ENCODE assay signal across 33 cellular contexts in genomic region chr11:134374891-134375550, GRCh38. TPM values are rescaled to one million over a fixed set of nuclear protein-coding genes. Genes with fewer than 3 reads are reported as not detected.
"Had no signal": no experiment of that assay in that cellular context is flagged by ENCODE, and none has a peak within 500 bp of the region (broad histone marks: within the 10 kb centered on the region; RNA-seq: fewer than 3 reads in every experiment).

No MANE protein-coding gene starts in this region.

- H3K4me1 ChIP-seq: body of pancreas, breast epithelium, Peyer's patch, SJSA1 had no signal

- H3K9ac ChIP-seq: SK-N-SH had no signal

- H3K27ac Mint-ChIP-seq: activated CD4-positive, alpha-beta T cell treated with anti-CD3 and anti-CD28 coated beads, Interleukin-2, amount 10 ng/mL, durations not matched to agents 24 days and 14 days; activated CD8-positive, alpha-beta T cell treated with anti-CD3 and anti-CD28 coated beads for 36 hours; activated naive CD4-positive, alpha-beta T cell treated with anti-CD3 and anti-CD28 coated beads, Interleukin-2, amount 50 U/mL, for 24 hours; activated naive CD8-positive, alpha-beta T cell treated with anti-CD3 and anti-CD28 coated beads, Interleukin-2, amount 10 ng/mL, durations not matched to agents 7 days and 5 days; activated T-cell treated with anti-CD3 and anti-CD28 coated beads, Interleukin-2, amount 50 U/mL, for 72 hours; activated T-helper 17 cell treated with anti-CD3 and anti-CD28 coated beads, Interleukin-2, amount 50 U/mL, for 72 hours; T-helper 1 cell treated with Interleukin-12 subunit alpha and Interleukin-12 subunit beta and Interleukin-4 antibody, amounts not matched to agents 30 μg/mL and 1 μg/mL, for 36 hours; T-helper 2 cell treated with Interferon-gamma antibody and Interleukin-4, amounts not matched to agents 5 μg/mL and 100 μg/mL, for 36 hours had no signal

- H3K27me3 ChIP-seq: body of pancreas, breast epithelium, Peyer's patch, SJSA1 had no signal

- DNase-seq: activated CD4-positive, alpha-beta T cell treated with anti-CD3 and anti-CD28 coated beads, Interleukin-2, amount 10 ng/mL, durations not matched to agents 24 days and 14 days; activated CD4-positive, alpha-beta T cell treated with anti-CD3 and anti-CD28 coated beads, Interleukin-2, amount 50 U/mL, for 4 hours; activated CD8-positive, alpha-beta T cell treated with anti-CD3 and anti-CD28 coated beads for 36 hours; activated gamma-delta T cell; activated naive CD4-positive, alpha-beta T cell treated with Interleukin-2 at 50 U/mL for 16 hours; activated naive CD8-positive, alpha-beta T cell treated with anti-CD3 and anti-CD28 coated beads, Interleukin-2, amount 10 ng/mL, durations not matched to agents 7 days and 5 days; activated T-cell treated with anti-CD3 and anti-CD28 coated beads, Interleukin-2, amount 50 U/mL, for 1 hour; activated T-cell treated with anti-CD3 and anti-CD28 coated beads, Interleukin-2, amount 50 U/mL, for 72 hours; amygdala; body of pancreas; Karpas-422; KBM-7; NCI-H1105; NCI-H1417 treated with DMSO at 0.1 percent for 48 hours; NCI-H1694; NCI-H1930; NCI-H2081 treated with DMSO at 0.1 percent for 48 hours; NCI-H226; NCI-H446 treated with DMSO at 0.1 percent for 48 hours; NCI-H524; Peyer's patch; SHP77 treated with DMSO at 0.1 percent for 48 hours; SK-N-SH had no signal

- H3K36me3 Mint-ChIP-seq: activated naive CD4-positive, alpha-beta T cell treated with anti-CD3 and anti-CD28 coated beads, Interleukin-2, amount 50 U/mL, for 24 hours; activated naive CD8-positive, alpha-beta T cell treated with anti-CD3 and anti-CD28 coated beads, Interleukin-2, amount 10 ng/mL, durations not matched to agents 7 days and 5 days had no signal

- ATAC-seq: activated CD8-positive, alpha-beta T cell treated with anti-CD3 and anti-CD28 coated beads for 36 hours; activated T-cell treated with anti-CD3 and anti-CD28 coated beads, Interleukin-2, amount 50 U/mL, for 72 hours; activated T-helper 17 cell treated with anti-CD3 and anti-CD28 coated beads, Interleukin-2, amount 50 U/mL, for 72 hours; body of pancreas had no signal

- H3K9me3 ChIP-seq: body of pancreas, breast epithelium, Peyer's patch, SJSA1, SK-N-SH had no signal

- H3K36me3 ChIP-seq: breast epithelium, Peyer's patch, SJSA1 had no signal

- H3K27ac ChIP-seq: body of pancreas, breast epithelium, Peyer's patch, RWPE1, SJSA1 had no signal

- H3K4me3 Mint-ChIP-seq: activated CD4-positive, alpha-beta T cell treated with anti-CD3 and anti-CD28 coated beads, Interleukin-2, amount 10 ng/mL, durations not matched to agents 24 days and 14 days; activated CD8-positive, alpha-beta T cell treated with anti-CD3 and anti-CD28 coated beads for 36 hours; activated naive CD4-positive, alpha-beta T cell treated with anti-CD3 and anti-CD28 coated beads, Interleukin-2, amount 50 U/mL, for 24 hours; activated naive CD8-positive, alpha-beta T cell treated with anti-CD3 and anti-CD28 coated beads, Interleukin-2, amount 10 ng/mL, durations not matched to agents 7 days and 5 days; activated T-cell treated with anti-CD3 and anti-CD28 coated beads, Interleukin-2, amount 50 U/mL, for 72 hours; activated T-helper 17 cell treated with anti-CD3 and anti-CD28 coated beads, Interleukin-2, amount 50 U/mL, for 72 hours; T-helper 1 cell treated with Interleukin-12 subunit alpha and Interleukin-12 subunit beta and Interleukin-4 antibody, amounts not matched to agents 30 μg/mL and 1 μg/mL, for 36 hours; T-helper 2 cell treated with Interferon-gamma antibody and Interleukin-4, amounts not matched to agents 5 μg/mL and 100 μg/mL, for 36 hours had no signal

- H3K4me2 ChIP-seq: SK-N-SH had no signal

- H3K4me1 Mint-ChIP-seq: activated CD4-positive, alpha-beta T cell treated with anti-CD3 and anti-CD28 coated beads, Interleukin-2, amount 10 ng/mL, durations not matched to agents 24 days and 14 days; activated naive CD4-positive, alpha-beta T cell treated with anti-CD3 and anti-CD28 coated beads, Interleukin-2, amount 50 U/mL, for 24 hours; activated naive CD8-positive, alpha-beta T cell treated with anti-CD3 and anti-CD28 coated beads, Interleukin-2, amount 10 ng/mL, durations not matched to agents 7 days and 5 days; activated T-helper 17 cell treated with anti-CD3 and anti-CD28 coated beads, Interleukin-2, amount 50 U/mL, for 72 hours had no signal

- H3K27me3 Mint-ChIP-seq: activated CD4-positive, alpha-beta T cell treated with anti-CD3 and anti-CD28 coated beads, Interleukin-2, amount 10 ng/mL, durations not matched to agents 24 days and 14 days; activated CD8-positive, alpha-beta T cell treated with anti-CD3 and anti-CD28 coated beads for 36 hours; activated naive CD4-positive, alpha-beta T cell treated with anti-CD3 and anti-CD28 coated beads, Interleukin-2, amount 50 U/mL, for 24 hours; activated naive CD8-positive, alpha-beta T cell treated with anti-CD3 and anti-CD28 coated beads, Interleukin-2, amount 10 ng/mL, durations not matched to agents 7 days and 5 days; activated T-helper 17 cell treated with anti-CD3 and anti-CD28 coated beads, Interleukin-2, amount 50 U/mL, for 72 hours had no signal

- H3K4me3 ChIP-seq: body of pancreas, breast epithelium, Peyer's patch, SJSA1 had no signal

- FAIRE-seq: astrocyte, TTC549 had no signal

- H3K9me3 Mint-ChIP-seq: activated CD4-positive, alpha-beta T cell treated with anti-CD3 and anti-CD28 coated beads, Interleukin-2, amount 10 ng/mL, durations not matched to agents 24 days and 14 days; activated CD8-positive, alpha-beta T cell treated with anti-CD3 and anti-CD28 coated beads for 36 hours; activated naive CD4-positive, alpha-beta T cell treated with anti-CD3 and anti-CD28 coated beads, Interleukin-2, amount 50 U/mL, for 24 hours; activated naive CD8-positive, alpha-beta T cell treated with anti-CD3 and anti-CD28 coated beads, Interleukin-2, amount 10 ng/mL, durations not matched to agents 7 days and 5 days; activated T-cell treated with anti-CD3 and anti-CD28 coated beads, Interleukin-2, amount 50 U/mL, for 72 hours; activated T-helper 17 cell treated with anti-CD3 and anti-CD28 coated beads, Interleukin-2, amount 50 U/mL, for 72 hours; T-helper 1 cell treated with Interleukin-12 subunit alpha and Interleukin-12 subunit beta and Interleukin-4 antibody, amounts not matched to agents 30 μg/mL and 1 μg/mL, for 36 hours; T-helper 2 cell treated with Interferon-gamma antibody and Interleukin-4, amounts not matched to agents 5 μg/mL and 100 μg/mL, for 36 hours had no signal

RNA-seq across cellular contexts. Expression of gene B3GAT1, which starts 37.0 kb away (rescaled TPM):
- total RNA-seq: MCF 10A, SJSA1 had no signal

RNA-seq across cellular contexts. Expression of gene GLB1L2, which starts 43.2 kb away (rescaled TPM):
- total RNA-seq: SJSA1 had no signal
